Comparison of ENCODE assay signal across 8 cellular contexts in the genomic region with DNA sequence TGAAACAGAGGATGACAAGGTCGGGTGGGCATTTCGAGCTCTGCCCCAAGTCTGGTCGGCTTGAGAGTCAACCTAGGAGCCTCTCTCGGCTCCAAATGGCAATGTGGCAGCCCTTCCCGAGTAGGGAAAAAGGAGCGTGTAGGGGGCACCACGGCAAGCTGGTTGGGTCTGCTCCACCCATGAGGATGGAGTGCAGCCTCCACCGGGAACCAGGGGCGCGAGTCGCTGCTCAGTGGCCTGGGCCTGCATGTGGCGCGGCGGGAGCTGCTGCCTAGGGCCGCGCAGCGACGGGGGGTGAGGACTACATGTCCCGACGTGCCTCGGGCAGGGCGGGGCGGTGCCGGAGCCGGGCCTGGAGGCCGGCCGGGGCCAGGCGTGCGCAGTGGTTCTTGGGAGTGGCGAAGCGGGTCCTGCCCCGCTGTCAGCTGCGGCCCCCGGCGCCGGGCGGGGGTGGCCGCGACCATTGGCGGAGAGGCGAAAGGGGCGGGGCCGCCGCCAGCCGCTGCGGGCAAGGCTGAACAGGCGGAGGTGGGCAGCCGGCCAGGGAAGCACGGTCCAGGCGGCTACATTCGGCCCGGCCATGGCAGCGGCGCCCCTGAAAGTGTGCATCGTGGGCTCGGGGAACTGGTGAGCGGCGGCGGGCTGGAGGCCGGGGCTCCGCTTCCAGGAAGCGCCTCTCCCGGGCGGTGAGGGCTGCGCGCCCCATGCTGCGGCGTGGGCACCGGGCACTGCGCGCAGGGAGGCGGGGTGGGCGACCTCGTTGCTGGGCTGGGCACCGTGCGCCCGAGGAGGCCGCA. TPM values are rescaled to one million over a fixed set of nuclear protein-coding genes. Genes with fewer than 3 reads are reported as not detected.
DNase-seq lines count a peak whose midpoint lies in the region; ATAC-seq and TF ChIP-seq lines count a peak whose summit lies in the region.

Gene GPD1L, plus strand, starts transcription at position 489 of the 797 bp plus-strand sequence. Its CDS starts 92 bp downstream, at position 581.

- TF ChIP-seq CTCF in left lung (IDR thresholded peaks at IDR 0.05): no peak

- H3K9me3 ChIP-seq in BLaER1 treated with 17β-estradiol and CSF1 and Interleukin-3, amounts not matched to agents 10 nM and 100 nM (replicated peaks in 1 of 11): peaks cover 30 to 32% (median 31%) of the 10 kb centered on the region in 11 experiments
- peaks cover 0 to 18% of the 10 kb centered on the region in 2 donors for H3K9me3 ChIP-seq in left lung

- DNase-seq in NCI-H69 (lab: John Stamatoyannopoulos, UW) (peak; percentile 95), dedifferentiated amniotic fluid mesenchymal stem cell (ENCODE audit: extremely low spot score) (peak; percentile 91), left lung (peak; percentile 96 to 99)
- DNase-seq in activated CD4-positive, alpha-beta T cell treated with anti-CD3 and anti-CD28 coated beads, Interleukin-2, amount 50 U/mL, for 24 hours (ENCODE audit: low read depth in 1 of 2, low spot score in 1 of 2): peak; percentile 84 to 86
- DNase-seq in stimulated activated CD4-positive, alpha-beta T cell treated with anti-CD3 and anti-CD28 coated beads, Interleukin-2, amount 100 ng/mL, for 4 hours (ENCODE audit: low read depth): peak; percentile 90

- H3K4me2 ChIP-seq in BLaER1 treated with 17β-estradiol and CSF1 and Interleukin-3, amounts not matched to agents 10 nM and 100 nM: peak within 1 kb of the TSS; percentile 84 to 98 (median 93)

- peaks cover 0 to 46% (median 29%) of the 10 kb centered on the region in 10 experiments; a peak in 18 of 20 replicates for H3K4me1 ChIP-seq in BLaER1 treated with 17β-estradiol and CSF1 and Interleukin-3, amounts not matched to agents 10 nM and 100 nM
- H3K4me1 ChIP-seq in left lung: peaks cover 20 to 40% of the 10 kb centered on the region in 2 donors

- no peaks in the 10 kb centered on the region for H3K36me3 ChIP-seq in BLaER1 treated with 17β-estradiol and CSF1 and Interleukin-3, amounts not matched to agents 10 nM and 100 nM
- no peaks in the 10 kb centered on the region for H3K36me3 ChIP-seq in left lung

- peak within 1 kb of the TSS; percentile 78 to 91 (median 86) for H3K4me3 ChIP-seq in BLaER1 treated with 17β-estradiol and CSF1 and Interleukin-3, amounts not matched to agents 10 nM and 100 nM
- H3K4me3 ChIP-seq in left lung: peak within 1 kb of the TSS; percentile 77 to 98

- peak; percentile 100 for ATAC-seq in GM19372 (IDR thresholded peaks at IDR 0.05; ENCODE audit: low read depth, unreplicated experiment)
- ATAC-seq in HG03521 (IDR thresholded peaks at IDR 0.05; ENCODE audit: unreplicated experiment): peak; percentile 100
- ATAC-seq in left lung: peak; percentile 91

- peak within 1 kb of the TSS; percentile 73 to 82 (median 79) for H3K9ac ChIP-seq in BLaER1 treated with 17β-estradiol and CSF1 and Interleukin-3, amounts not matched to agents 10 nM and 100 nM

- H3K27ac ChIP-seq in BLaER1 treated with 17β-estradiol and CSF1 and Interleukin-3, amounts not matched to agents 10 nM and 100 nM: peak within 1 kb of the TSS in 10 of 11 experiments; percentile 31 to 74 (median 64); a peak in 18 of 22 replicates
- H3K27ac ChIP-seq in left lung: peak within 1 kb of the TSS; percentile 82 to 85

- H3K27me3 ChIP-seq in BLaER1 treated with 17β-estradiol and CSF1 and Interleukin-3, amounts not matched to agents 10 nM and 100 nM: no peaks in the 10 kb centered on the region
- no peaks in the 10 kb centered on the region for H3K27me3 ChIP-seq in left lung

- H4K20me1 ChIP-seq in BLaER1 treated with 17β-estradiol and CSF1 and Interleukin-3, amounts not matched to agents 10 nM and 100 nM: peaks cover 0 to 20% (median 0%) of the 10 kb centered on the region in 11 experiments; a peak in 3 of 22 replicates

- intact Hi-C loops in left lung (cut with DNase I): no loop called here

RNA-seq across cellular contexts. Expression of gene GPD1L, which starts in this region (rescaled TPM):
- total RNA-seq in left lung: 10 to 100 TPM; 43.6 to 62.4 TPM

Comparison
In these comparisons a context has a peak if more than half of its experiments do, and no peak if none do; other contexts are left out.
1. Peak in every context shown above with its lines: DNase-seq, ATAC-seq, H3K4me3 ChIP-seq and H3K27ac ChIP-seq.